ENCODE assay signal across 11 cellular contexts in the genomic region with DNA sequence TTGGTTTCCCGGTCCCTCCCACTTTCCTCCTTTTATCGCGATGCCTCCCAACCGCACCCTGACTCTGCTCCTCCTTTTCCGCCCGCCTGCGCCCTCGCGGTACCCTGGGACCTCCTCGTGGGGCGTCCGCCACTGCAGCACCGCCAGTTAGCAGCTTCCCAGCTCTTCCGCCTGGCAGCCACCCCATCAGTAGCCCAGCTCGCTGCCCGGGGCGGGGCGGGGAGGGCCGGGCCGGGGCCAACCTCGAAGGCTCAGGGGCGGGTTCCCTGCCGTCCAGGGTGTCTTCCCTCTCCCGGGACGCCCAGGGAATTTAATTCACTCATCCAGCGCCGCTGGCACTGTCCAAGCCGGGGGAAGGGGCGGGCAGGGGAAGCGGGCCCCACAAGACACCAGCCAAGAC.
"Had no signal": no experiment of that assay in that cellular context is flagged by ENCODE, and none has a peak within 500 bp of the region (broad histone marks: within the 10 kb centered on the region; RNA-seq: fewer than 3 reads in every experiment).

No MANE protein-coding gene starts in this region.

- H3K36me3 ChIP-seq: thyroid gland had no signal

- ATAC-seq: activated naive CD8-positive, alpha-beta T cell treated with anti-CD3 and anti-CD28 coated beads, Interleukin-2, amount 50 U/mL, for 24 hours; stimulated activated naive CD8-positive, alpha-beta T cell treated with anti-CD3 and anti-CD28 coated beads, Interleukin-15, Interleukin-2, amounts not matched to agents 100 U/mL and 50 U/mL, for 24 hours had no signal

- H3K27ac ChIP-seq: SK-N-MC, thyroid gland had no signal

- H3K27me3 ChIP-seq: thyroid gland had no signal

- H3K9me3 ChIP-seq: thyroid gland had no signal

- H3K4me3 ChIP-seq: SK-N-MC, thyroid gland had no signal

- DNase-seq: activated B cell treated with CpG ODN at 0.5 μM for 24 hours; activated CD4-positive, alpha-beta T cell treated with anti-CD3 and anti-CD28 coated beads, Interleukin-2, amount 10 ng/mL, durations not matched to agents 24 days and 14 days; activated naive CD4-positive, alpha-beta T cell treated with Interleukin-2 at 50 U/mL for 16 hours; activated naive CD8-positive, alpha-beta T cell treated with anti-CD3 and anti-CD28 coated beads, Interleukin-2, amount 50 U/mL, for 24 hours; glutamatergic neuron; stimulated activated CD4-positive, alpha-beta T cell treated with anti-CD3 and anti-CD28 coated beads, Interleukin-4, amount 100 ng/mL, for 1 hour; stimulated activated CD8-positive, alpha-beta memory T cell treated with anti-CD3 and anti-CD28 coated beads, Interleukin-4, amount 100 ng/mL, for 48 hours; stimulated activated naive CD8-positive, alpha-beta T cell treated with anti-CD3 and anti-CD28 coated beads, Interleukin-15, Interleukin-2, amounts not matched to agents 100 U/mL and 50 U/mL, for 24 hours; T-helper 2 cell; thyroid gland had no signal
